In the genomic region with DNA sequence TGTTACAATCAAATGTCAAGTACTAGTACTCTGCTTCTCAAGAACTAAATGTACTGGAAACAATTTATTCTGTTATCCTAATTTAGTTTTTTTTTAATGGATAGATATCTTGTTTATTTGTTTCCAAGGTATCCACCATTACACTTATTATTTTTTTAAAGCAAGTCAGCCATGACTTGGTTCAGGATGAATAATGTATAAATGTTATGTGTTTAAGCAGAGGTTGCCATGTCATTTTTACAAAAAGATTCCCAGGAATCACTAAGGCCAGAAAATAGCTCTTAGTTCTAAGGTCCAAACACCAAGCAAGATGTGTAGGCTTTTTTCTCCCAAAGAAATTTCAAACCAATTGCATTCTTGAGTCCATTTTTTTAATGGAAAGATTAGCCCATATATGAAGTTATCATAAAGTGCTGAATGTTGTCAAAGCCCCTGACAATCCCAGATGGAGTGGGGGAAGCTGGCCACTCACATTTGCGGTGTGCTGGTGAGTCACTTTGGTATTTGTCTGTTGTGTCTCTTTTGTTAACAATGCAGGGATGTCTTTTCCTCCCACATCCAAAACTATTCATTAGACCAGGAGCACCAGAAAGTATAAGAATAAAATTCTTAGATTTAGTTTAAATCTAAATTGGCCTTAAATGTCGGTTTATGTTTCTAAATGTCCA, we compare ENCODE assay signal across 14 cellular contexts.
A peak's percentile ranks its signal among the peaks of the same experiment; 100 is the strongest.
DNase-seq lines count a peak whose midpoint lies in the region; ATAC-seq and TF ChIP-seq lines count a peak whose summit lies in the region.
"Had no signal": no experiment of that assay in that cellular context is flagged by ENCODE, and none has a peak within 500 bp of the region (broad histone marks: within the 10 kb centered on the region; RNA-seq: fewer than 3 reads in every experiment).

No MANE protein-coding gene starts in this region.

- H3K27ac ChIP-seq in Panc1 (ENCODE audit: low read length) (peak overlapping the region; percentile 37; the same call in 1 of the 2 replicates), esophagus squamous epithelium (peak overlapping the region; percentile 4 to 73 (median 60)), rectal smooth muscle tissue (ENCODE audit: low read depth, low read length) (peak overlapping the region; percentile 75)
- H3K27ac ChIP-seq: thoracic aorta had no signal

- H3K9ac ChIP-seq in rectal smooth muscle tissue (ENCODE audit: low read length): no peak overlapping the region

- DNase-seq in Caki2 (ENCODE audit: low read depth): peak; percentile 42
- no peak for DNase-seq in Panc1 (ENCODE audit: low read depth, low spot score)
- no peak for DNase-seq in esophagus squamous epithelium (lab: John Stamatoyannopoulos, UW)
- DNase-seq in LoVo (ENCODE audit: low spot score): no peak
- DNase-seq: anterior cingulate cortex, erythroblast, left colon, NCI-H2029, posterior cingulate gyrus had no signal

- H3K27me3 ChIP-seq in Panc1 (ENCODE audit: control insufficient read depth, insufficient read depth, low read length) (no peaks in the 10 kb centered on the region), esophagus squamous epithelium (peaks cover 0 to 7% (median 0%) of the 10 kb centered on the region in 4 donors), rectal smooth muscle tissue (ENCODE audit: control insufficient read depth, insufficient read depth, low read length) (no peaks in the 10 kb centered on the region)

- no peak overlapping the region for H3K4me3 ChIP-seq in Panc1 (ENCODE audit: low read depth in 2 of 2, low read length in 2 of 2)
- H3K4me3 ChIP-seq in esophagus squamous epithelium: no peak overlapping the region
- H3K4me3 ChIP-seq in rectal smooth muscle tissue (ENCODE audit: low read length): no peak overlapping the region
- H3K4me3 ChIP-seq: thoracic aorta had no signal

- TF ChIP-seq CTCF in Panc1 (IDR thresholded peaks at IDR 0.05): no peak
- TF ChIP-seq CTCF in esophagus squamous epithelium (IDR thresholded peaks at IDR 0.05): no peak

- H3K36me3 ChIP-seq in Panc1 (ENCODE audit: control insufficient read depth, insufficient read depth, low read length) (no peaks in the 10 kb centered on the region), esophagus squamous epithelium (no peaks in the 10 kb centered on the region), rectal smooth muscle tissue (ENCODE audit: control insufficient read depth, insufficient read depth, low read length) (no peaks in the 10 kb centered on the region)
- H3K36me3 ChIP-seq: thoracic aorta had no signal

- in situ Hi-C loops in Caki2 (cut with HindIII; ENCODE audit: low pct_unique_long_range_greater_than_20kb, low sequenced_read_pairs): no loop called here
- in situ Hi-C loops in Panc1 (cut with HindIII; ENCODE audit: low pct_unique_long_range_greater_than_20kb, low sequenced_read_pairs): no loop called here

- CTCF ChIA-PET in Panc1 (lab: Charles Lee): no interaction called here

- ATAC-seq in Panc1: no peak
- no peak for ATAC-seq in GM21717 (IDR thresholded peaks at IDR 0.05; ENCODE audit: unreplicated experiment)
- no peak for ATAC-seq in HG02759 (IDR thresholded peaks at IDR 0.05; ENCODE audit: unreplicated experiment)
- ATAC-seq in GM21723 (IDR thresholded peaks at IDR 0.05; ENCODE audit: unreplicated experiment): no peak
- ATAC-seq: left colon had no signal

- intact Hi-C loops in Panc1 (cut with micrococcal nuclease; ENCODE audit: unreplicated experiment) (no loop called here), esophagus squamous epithelium (cut with DNase I) (no loop called here)

- TF ChIP-seq POLR2A in esophagus squamous epithelium (IDR thresholded peaks at IDR 0.05): no peak

- WGBS in esophagus squamous epithelium, 2 donors: 57 to 61% methylated on average over 2 of the region's 2 CpGs

- BruUV-seq in Panc1 (replicated peaks; lab: Mats Ljungman, UMichigan): no TSS peak

- H3K9me3 ChIP-seq in Panc1 (ENCODE audit: control insufficient read depth, insufficient read depth, low read depth, low read length) (no peaks in the 10 kb centered on the region), esophagus squamous epithelium (no peaks in the 10 kb centered on the region)
- H3K9me3 ChIP-seq: thoracic aorta had no signal

- H3K4me1 ChIP-seq in Panc1 (ENCODE audit: control insufficient read depth, insufficient read depth, low read length) (no peaks in the 10 kb centered on the region; the same call in 1 of the 2 replicates), esophagus squamous epithelium (peaks cover 0 to 45% (median 4%) of the 10 kb centered on the region in 3 donors), rectal smooth muscle tissue (ENCODE audit: control insufficient read depth, insufficient read depth, low read length) (peaks cover 32% of the 10 kb centered on the region)

- POLR2A ChIA-PET in Panc1 (lab: Charles Lee): no interaction called here
